ENCODE assay signal across 1 cellular context in genomic region chr19:6235031-6235951, GRCh38.
TF ChIP-seq lines count a peak whose summit lies in the region.

No MANE protein-coding gene starts in this region.

TF ChIP-seq in WTC11, 78 proteins besides CTCF, POLR2A, EP300 and RAD21 (continued from another document):
- TF ChIP-seq IRF1 (CRISPR knock-in tag; IDR thresholded peaks at IDR 0.05) (no peak), MLX (CRISPR knock-in tag; IDR thresholded peaks at IDR 0.05) (no peak), ZNF281 (CRISPR knock-in tag; IDR thresholded peaks at IDR 0.05) (no peak), ZBTB21 (CRISPR knock-in tag; IDR thresholded peaks at IDR 0.05; ENCODE audit: borderline replicate concordance) (no peak), E2F5 (CRISPR knock-in tag; IDR thresholded peaks at IDR 0.05) (no peak), ZNF416 (CRISPR knock-in tag; IDR thresholded peaks at IDR 0.05) (no peak), TP53 (CRISPR knock-in tag; IDR thresholded peaks at IDR 0.05) (no peak), OVOL2 (CRISPR knock-in tag; IDR thresholded peaks at IDR 0.05; ENCODE audit: borderline replicate concordance) (no peak), EMX1 (CRISPR knock-in tag; IDR thresholded peaks at IDR 0.05) (no peak), RELA (CRISPR knock-in tag; IDR thresholded peaks at IDR 0.05; ENCODE audit: borderline replicate concordance) (no peak), NFYB (CRISPR knock-in tag; conservative IDR thresholded peaks at IDR 0.05; ENCODE audit: low read depth) (no peak), ZNF423 (CRISPR knock-in tag; IDR thresholded peaks at IDR 0.05) (no peak), TEAD4 (CRISPR knock-in tag; IDR thresholded peaks at IDR 0.05) (no peak), FOXP1 (CRISPR knock-in tag; IDR thresholded peaks at IDR 0.05; ENCODE audit: borderline replicate concordance) (no peak)
